ENCODE assay signal across 1 cellular context in genomic region chr1:19410393-19410792, GRCh38.
TF ChIP-seq lines count a peak whose summit lies in the region.

No MANE protein-coding gene starts in this region.

TF ChIP-seq in HCT116, 20 proteins besides CTCF, POLR2A, EP300 and RAD21:
- TF ChIP-seq YY1 (IDR thresholded peaks at IDR 0.05; ENCODE audit: extremely low read depth, insufficient replicate concordance, low read depth, low read length): no peak
- TF ChIP-seq EZH2 (IDR thresholded peaks at IDR 0.05): no peak
- no peak for TF ChIP-seq ATF3 (IDR thresholded peaks at IDR 0.05)
- TF ChIP-seq POLR2AphosphoS5 (IDR thresholded peaks at IDR 0.05; ENCODE audit: low read depth, low read length): no peak
- no peak for TF ChIP-seq ZBTB33 (IDR thresholded peaks at IDR 0.05; ENCODE audit: extremely low read depth, insufficient replicate concordance, low read length)
- no peak for TF ChIP-seq EGR1 (IDR thresholded peaks at IDR 0.05; ENCODE audit: low read depth)
- no peak for TF ChIP-seq TCF7L2 (IDR thresholded peaks at IDR 0.05; ENCODE audit: borderline replicate concordance, extremely low read depth, insufficient read depth, insufficient read length)
- no peak for TF ChIP-seq JUND (IDR thresholded peaks at IDR 0.05)
- TF ChIP-seq FOSL1 (IDR thresholded peaks at IDR 0.05; ENCODE audit: low read depth): no peak
- no peak for TF ChIP-seq CBX3 (IDR thresholded peaks at IDR 0.05; ENCODE audit: low read depth)
- TF ChIP-seq EZH2phosphoT487 (IDR thresholded peaks at IDR 0.05; ENCODE audit: borderline replicate concordance): no peak
- TF ChIP-seq MAX (IDR thresholded peaks at IDR 0.05): no peak
